In genomic region chr6:43636312-43636667, GRCh38 we compare ENCODE assay signal across 8 cellular contexts. TPM values are rescaled to one million over a fixed set of nuclear protein-coding genes. Genes with fewer than 3 reads are reported as not detected.
DNase-seq lines count a peak whose midpoint lies in the region; ATAC-seq and TF ChIP-seq lines count a peak whose summit lies in the region.

No MANE protein-coding gene starts in this region.

- H3K4me1 ChIP-seq in right lobe of liver: peaks cover 0 to 16% (median 0%) of the 10 kb centered on the region in 4 donors
- no peaks in the 10 kb centered on the region for H3K4me1 ChIP-seq in urinary bladder (ENCODE audit: insufficient read depth)

- in situ Hi-C loops in brain microvascular endothelial cell (cut with HindIII; ENCODE audit: low pct_ligation_motif_present, low sequenced_read_pairs): no loop called here

- H3K4me3 ChIP-seq in LNCaP clone FGC (ENCODE audit: low read depth, low read length) (peak overlapping the region; percentile 73), brain microvascular endothelial cell (ENCODE audit: low read depth, low read length) (peak overlapping the region; percentile 95), right lobe of liver (peak overlapping the region; percentile 66 to 96 (median 79)), urinary bladder (ENCODE audit: low read depth, low read length) (peak overlapping the region; percentile 58)

- H3K27ac ChIP-seq in brain microvascular endothelial cell (peak overlapping the region; percentile 64), right lobe of liver (peak overlapping the region in 2 of 3 donors; percentile 58 to 69), urinary bladder (ENCODE audit: low read depth) (no peak overlapping the region)

- no peaks in the 10 kb centered on the region for H3K9me3 ChIP-seq in right lobe of liver

- H3K36me3 ChIP-seq in brain microvascular endothelial cell (replicated peaks) (peaks cover 31% of the 10 kb centered on the region), right lobe of liver (peaks cover 0 to 30% (median 10%) of the 10 kb centered on the region in 4 donors), urinary bladder (ENCODE audit: insufficient read depth) (peaks cover 6% of the 10 kb centered on the region)

- 10% methylated on average over 7 of the region's 7 CpGs for WGBS in right lobe of liver (ENCODE audit: insufficient coverage, low coverage, low lambda C conversion rate, missing lambda C conversion rate)
- WGBS in urinary bladder: 18% methylated on average over 7 of the region's 7 CpGs

- TF ChIP-seq CTCF in LNCaP clone FGC (IDR thresholded peaks at IDR 0.05; ENCODE audit: control insufficient read depth, extremely low read depth, insufficient read depth): no peak
- TF ChIP-seq CTCF in brain microvascular endothelial cell (IDR thresholded peaks at IDR 0.05; ENCODE audit: low read depth, low read length, missing control alignments): no peak
- TF ChIP-seq CTCF in right lobe of liver (IDR thresholded peaks at IDR 0.05): no peak

- peak; percentile 21 for ATAC-seq in GM18868 (IDR thresholded peaks at IDR 0.05; ENCODE audit: unreplicated experiment)
- ATAC-seq in right lobe of liver: peak in 2 of 4 donors; percentile 4 to 8
- no peak for ATAC-seq in GM21825 (IDR thresholded peaks at IDR 0.05; ENCODE audit: unreplicated experiment)

- H3K27me3 ChIP-seq in brain microvascular endothelial cell (replicated peaks) (no peaks in the 10 kb centered on the region), right lobe of liver (no peaks in the 10 kb centered on the region)

- intact Hi-C loops in right lobe of liver (cut with DNase I): no loop called here

- TF ChIP-seq POLR2A in right lobe of liver (IDR thresholded peaks at IDR 0.05): no peak

- DNase-seq in LNCaP clone FGC (ENCODE audit: low read depth): no peak
- DNase-seq in brain microvascular endothelial cell: peak; percentile 14
- DNase-seq in right lobe of liver: no peak
- no peak for DNase-seq in dedifferentiated amniotic fluid mesenchymal stem cell (ENCODE audit: extremely low spot score)
- no peak for DNase-seq in cerebellar nuclear complex (lab: John Stamatoyannopoulos, UW)

RNA-seq across cellular contexts. Expression of gene MAD2L1BP, which starts 0.7 kb away (rescaled TPM):
- total RNA-seq in right lobe of liver: 10 to 100 TPM; 11.7 to 31.7 (median 14.6) TPM
- total RNA-seq in urinary bladder: 16.8 TPM
- polyA plus RNA-seq in urinary bladder: 25.3 TPM

RNA-seq across cellular contexts. Expression of gene GTPBP2, which starts 7.2 kb away (rescaled TPM):
- 10 to 100 TPM; 12.5 to 39.9 (median 19.2) TPM for total RNA-seq in right lobe of liver
- 36.3 TPM for total RNA-seq in urinary bladder
- 40.4 TPM for polyA plus RNA-seq in urinary bladder

RNA-seq across cellular contexts. Expression of gene RSPH9, which starts 8.5 kb away (rescaled TPM):
- not detected for total RNA-seq in right lobe of liver
- 1.0 TPM for total RNA-seq in urinary bladder
- polyA plus RNA-seq in urinary bladder: 0.60 TPM

RNA-seq across cellular contexts. Expression of gene MRPS18A, which starts 51.3 kb away (rescaled TPM):
- total RNA-seq in right lobe of liver (10 to 100 TPM; 23.5 to 45.4 (median 25.6) TPM), urinary bladder (33.3 TPM)
- polyA plus RNA-seq in urinary bladder: 55.8 TPM
